ENCODE assay signal across 8 cellular contexts in genomic region chr1:37859507-37860345, GRCh38. TPM values are rescaled to one million over a fixed set of nuclear protein-coding genes. Genes with fewer than 3 reads are reported as not detected.
DNase-seq lines count a peak whose midpoint lies in the region; ATAC-seq and TF ChIP-seq lines count a peak whose summit lies in the region.

Gene MTF1, minus strand, starts transcription at chr1:37859592. Its CDS starts 1,934 bp downstream, at chr1:37857658.

- ATAC-seq in GM19043 (IDR thresholded peaks at IDR 0.05; ENCODE audit: low read depth, unreplicated experiment) (peak; percentile 93), HG03378 (IDR thresholded peaks at IDR 0.05; ENCODE audit: unreplicated experiment) (peak; percentile 76)

- H3K36me3 ChIP-seq in kidney epithelial cell (ENCODE audit: control insufficient read depth, insufficient read depth, low read length) = peaks cover 3% of the 10 kb centered on the region

- H3K4me3 ChIP-seq in kidney epithelial cell (ENCODE audit: low read depth, low read length) = peak within 1 kb of the TSS; percentile 85

- DNase-seq in Ammon's horn (ENCODE audit: low spot score) (peak; percentile 99), NCI-H460 (ENCODE audit: extremely low read depth, low read depth) (peak; percentile 95), cerebellar nuclear complex (lab: John Stamatoyannopoulos, UW) (peak; percentile 88 to 95), kidney epithelial cell (ENCODE audit: low read depth) (peak; percentile 82)
- DNase-seq in activated CD4-positive, CD25-positive, alpha-beta regulatory T cell treated with anti-CD3 and anti-CD28 coated beads, Interleukin-2, amount 50 U/mL, for 72 hours = peak; percentile 93
- peak; percentile 94 to 95 for DNase-seq in stimulated activated CD4-positive, alpha-beta T cell treated with anti-CD3 and anti-CD28 coated beads, Interleukin-15, amount 100 ng/mL, for 48 hours (ENCODE audit: low read depth in 2 of 2)

- TF ChIP-seq CTCF in kidney epithelial cell (IDR thresholded peaks at IDR 0.05; ENCODE audit: insufficient read depth, low read length, poor library complexity, severe bottlenecking) = peak; percentile 85

- H3K27me3 ChIP-seq in kidney epithelial cell (ENCODE audit: control insufficient read depth, insufficient read depth, low read length) = no peaks in the 10 kb centered on the region

RNA-seq across cellular contexts. Expression of gene MTF1, which starts in this region (rescaled TPM):
- 2.6 and 2.9 TPM in 2 replicates for total RNA-seq in NCI-H460 (2014; rRNA removed; shearing (Covaris generic))
- polyA plus RNA-seq in NCI-H460 (2014; cell fraction: nucleus; rRNA removed) = 2.7 and 3.2 TPM in 2 replicates
- 4.3 and 5.2 TPM in 2 replicates for total RNA-seq in kidney epithelial cell

Comparison
In these comparisons a context has a peak if more than half of its experiments do, and no peak if none do; other contexts are left out.
1. Peak in every context shown above with its lines: DNase-seq, ATAC-seq and H3K4me3 ChIP-seq.